In genomic region chr2:113248997-113249770, GRCh38 we compare ENCODE assay signal across 8 cellular contexts. TPM values are rescaled to one million over a fixed set of nuclear protein-coding genes. Genes with fewer than 3 reads are reported as not detected.
DNase-seq lines count a peak whose midpoint lies in the region; ATAC-seq and TF ChIP-seq lines count a peak whose summit lies in the region.

No MANE protein-coding gene starts in this region.

- intact Hi-C loops in left lung (cut with DNase I), result loop anchor here in 1 of 2 donors (5.0 kb wide), 1 partner anchor 123 kb away; no protein-coding TSS in a partner anchor

- ATAC-seq in HG02642 (IDR thresholded peaks at IDR 0.05; ENCODE audit: poor library complexity, unreplicated experiment) (peak; percentile 71), left lung (peak; percentile 95), GM21381 (IDR thresholded peaks at IDR 0.05; ENCODE audit: unreplicated experiment) (no peak)

- H3K4me1 ChIP-seq in left lung, result no peaks in the 10 kb centered on the region

- TF ChIP-seq CTCF in choroid plexus epithelial cell (conservative IDR thresholded peaks at IDR 0.05; ENCODE audit: low read depth, low read length) (peak; percentile 97), left lung (IDR thresholded peaks at IDR 0.05) (peak; percentile 88 to 90)

- H3K4me3 ChIP-seq in choroid plexus epithelial cell (ENCODE audit: low read depth, low read length) (no peak overlapping the region), left lung (no peak overlapping the region)

- H3K9me3 ChIP-seq in left lung, result no peaks in the 10 kb centered on the region

- H3K27ac ChIP-seq in left lung, result no peak overlapping the region

- no peaks in the 10 kb centered on the region for H3K36me3 ChIP-seq in left lung

- DNase-seq in DMS153 (lab: John Stamatoyannopoulos, UW) (peak; percentile 13), NCI-H345 (lab: John Stamatoyannopoulos, UW) (peak; percentile 49), choroid plexus epithelial cell (ENCODE audit: low read depth) (peak; percentile 87), left lung (peak; percentile 80 to 90)
- peak; percentile 67 to 75 for DNase-seq in activated CD4-positive, alpha-beta T cell treated with anti-CD3 and anti-CD28 coated beads for 4 hours
- peak; percentile 62 to 66 for DNase-seq in stimulated activated CD4-positive, alpha-beta T cell treated with anti-CD3 and anti-CD28 coated beads, Interleukin-4, amount 100 ng/mL, for 48 hours (ENCODE audit: low read depth in 2 of 2)

- no peaks in the 10 kb centered on the region for H3K27me3 ChIP-seq in left lung

RNA-seq across cellular contexts. Expression of gene PAX8, which starts 29.5 kb away (rescaled TPM):
- total RNA-seq in left lung, result 1 to 10 TPM; 2.6 to 4.8 TPM

Comparison
In these comparisons a context has a peak if more than half of its experiments do, and no peak if none do; other contexts are left out.
1. DNase-seq: peak in every context shown above with its lines; median percentile 87 in choroid plexus epithelial cell; 85 in left lung; 71 in activated CD4-positive, alpha-beta T cell treated with anti-CD3 and anti-CD28 coated beads for 4 hours; 64 in stimulated activated CD4-positive, alpha-beta T cell treated with anti-CD3 and anti-CD28 coated beads, Interleukin-4, amount 100 ng/mL, for 48 hours; 49 in NCI-H345; 13 in DMS153.